In genomic region chr7:117262546-117262945, GRCh38 we compare ENCODE assay signal across 23 cellular contexts.
"Had no signal": no experiment of that assay in that cellular context is flagged by ENCODE, and none has a peak within 500 bp of the region (broad histone marks: within the 10 kb centered on the region; RNA-seq: fewer than 3 reads in every experiment).

No MANE protein-coding gene starts in this region.

- H3K27ac ChIP-seq: ascending aorta, body of pancreas, gastrocnemius medialis, heart left ventricle had no signal

- H3K27me3 ChIP-seq: ascending aorta, body of pancreas, gastrocnemius medialis had no signal

- H3K4me1 ChIP-seq: ascending aorta, body of pancreas, gastrocnemius medialis, heart left ventricle had no signal

- H3K4me3 ChIP-seq: ascending aorta, body of pancreas, gastrocnemius medialis, heart left ventricle had no signal

- DNase-seq: activated CD4-positive, alpha-beta memory T cell treated with anti-CD3 and anti-CD28 coated beads for 36 hours; activated CD4-positive, alpha-beta T cell treated with anti-CD3 and anti-CD28 coated beads for 36 hours; activated CD4-positive, alpha-beta T cell treated with anti-CD3 and anti-CD28 coated beads, Interleukin-2, amount 10 ng/mL, durations not matched to agents 24 days and 14 days; activated CD4-positive, CD25-positive, alpha-beta regulatory T cell; activated CD4-positive, CD25-positive, alpha-beta regulatory T cell treated with anti-CD3 and anti-CD28 coated beads, Interleukin-2, amount 50 U/mL, for 72 hours; activated CD8-positive, alpha-beta memory T cell treated with anti-CD3 and anti-CD28 coated beads, Interleukin-2, amount 10 ng/mL, durations not matched to agents 7 days and 5 days; activated CD8-positive, alpha-beta memory T cell treated with anti-CD3 and anti-CD28 coated beads, Interleukin-2, amount 50 U/mL, for 4 hours; activated CD8-positive, alpha-beta T cell treated with anti-CD3 and anti-CD28 coated beads, Interleukin-2, amount 10 ng/mL, durations not matched to agents 7 days and 5 days; activated effector memory CD4-positive, alpha-beta T cell treated with anti-CD3 and anti-CD28 coated beads, Interleukin-2, amount 50 U/mL, for 16 hours; activated naive CD4-positive, alpha-beta T cell treated with anti-CD3 and anti-CD28 coated beads, Interleukin-2, amount 10 ng/mL, durations not matched to agents 7 days and 5 days; activated naive CD8-positive, alpha-beta T cell treated with anti-CD3 and anti-CD28 coated beads, Interleukin-2, amount 10 ng/mL, durations not matched to agents 7 days and 5 days; activated T-cell treated with anti-CD3 and anti-CD28 coated beads, Interleukin-2, amount 50 U/mL, for 1 hour; activated T-cell treated with anti-CD3 and anti-CD28 coated beads, Interleukin-2, amount 50 U/mL, for 48 hours; body of pancreas; effector CD8-positive, alpha-beta T cell; foreskin fibroblast; gastrocnemius medialis; glutamatergic neuron; heart left ventricle; T-helper 2 cell had no signal

- ATAC-seq: activated CD4-positive, alpha-beta T cell treated with anti-CD3 and anti-CD28 coated beads for 36 hours; activated CD8-positive, alpha-beta memory T cell treated with anti-CD3 and anti-CD28 coated beads, Interleukin-2, amount 10 ng/mL, durations not matched to agents 7 days and 5 days; activated CD8-positive, alpha-beta T cell treated with anti-CD3 and anti-CD28 coated beads, Interleukin-2, amount 10 ng/mL, durations not matched to agents 7 days and 5 days; activated naive CD4-positive, alpha-beta T cell treated with anti-CD3 and anti-CD28 coated beads, Interleukin-2, amount 50 U/mL, for 72 hours; body of pancreas; esophagus mucosa; gastrocnemius medialis; heart left ventricle had no signal
